Comparison of ENCODE assay signal across 22 cellular contexts in the genomic region with DNA sequence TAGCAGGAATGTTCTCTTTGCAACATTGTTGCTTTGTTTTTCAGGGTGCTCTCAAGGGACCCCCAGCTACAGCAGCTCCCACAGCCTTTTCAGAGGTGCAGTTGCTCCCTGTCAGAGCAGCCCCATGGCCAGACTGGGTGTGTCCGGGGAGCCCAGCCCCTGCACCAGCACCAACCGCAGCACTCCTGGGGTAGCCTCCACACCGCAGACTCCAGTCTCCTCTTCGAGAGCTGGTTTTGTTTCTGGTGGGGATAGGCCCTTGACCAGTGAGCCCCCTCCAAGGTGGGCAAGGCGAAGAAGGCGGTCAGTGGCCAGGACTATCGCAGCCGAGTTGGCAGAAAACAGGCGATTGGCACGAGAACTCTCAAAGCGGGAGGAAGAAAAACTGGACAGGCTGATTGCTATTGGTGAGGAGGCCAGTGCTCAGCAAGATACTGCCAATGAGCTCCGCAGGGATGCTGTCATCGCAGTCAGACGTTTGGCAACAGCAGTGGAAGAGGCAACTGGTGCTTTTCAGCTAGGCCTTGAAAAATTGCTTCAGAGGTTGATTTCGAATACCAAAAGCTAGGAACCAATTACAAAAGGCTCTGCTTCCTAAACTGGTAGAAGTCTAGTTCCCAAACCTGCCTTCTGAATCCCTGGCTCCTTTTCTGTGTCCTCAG.
"Had no signal": no experiment of that assay in that cellular context is flagged by ENCODE, and none has a peak within 500 bp of the region (broad histone marks: within the 10 kb centered on the region; RNA-seq: fewer than 3 reads in every experiment).

No MANE protein-coding gene starts in this region.

- H3K4me3 ChIP-seq: esophagus squamous epithelium, gastroesophageal sphincter, left ventricle myocardium inferior, lung, right atrium auricular region, sigmoid colon, skin epidermis, stomach, thoracic aorta, transverse colon had no signal

- H3K4me3 Mint-ChIP-seq: dendritic cell treated with granulocyte-macrophage colony-stimulating factor and Interleukin-4, amounts not matched to agents 40 ng/mL and 50 ng/mL, for 4 days; effector memory CD8-positive, alpha-beta T cell; immature natural killer cell; naive thymus-derived CD4-positive, alpha-beta T cell had no signal

- FAIRE-seq: colon, keratinocyte had no signal

- H3K9me3 Mint-ChIP-seq: dendritic cell treated with granulocyte-macrophage colony-stimulating factor and Interleukin-4, amounts not matched to agents 40 ng/mL and 50 ng/mL, for 4 days; effector memory CD8-positive, alpha-beta T cell; immature natural killer cell; naive thymus-derived CD4-positive, alpha-beta T cell had no signal

- H3K27me3 Mint-ChIP-seq: dendritic cell treated with granulocyte-macrophage colony-stimulating factor and Interleukin-4, amounts not matched to agents 40 ng/mL and 50 ng/mL, for 4 days; effector memory CD8-positive, alpha-beta T cell; naive thymus-derived CD4-positive, alpha-beta T cell had no signal

- H3K27ac ChIP-seq: epithelial cell of prostate, esophagus squamous epithelium, gastroesophageal sphincter, left ventricle myocardium inferior, right atrium auricular region, sigmoid colon, skin epidermis, stomach, thoracic aorta, transverse colon had no signal

- H3K27me3 ChIP-seq: esophagus squamous epithelium, gastroesophageal sphincter, right atrium auricular region, sigmoid colon, stomach, transverse colon had no signal

- H3K9me3 ChIP-seq: esophagus squamous epithelium, gastroesophageal sphincter, left ventricle myocardium inferior, right atrium auricular region, sigmoid colon, stomach, thoracic aorta, transverse colon had no signal

- H3K27ac Mint-ChIP-seq: dendritic cell treated with granulocyte-macrophage colony-stimulating factor and Interleukin-4, amounts not matched to agents 40 ng/mL and 50 ng/mL, for 4 days; effector memory CD8-positive, alpha-beta T cell; immature natural killer cell; naive thymus-derived CD4-positive, alpha-beta T cell had no signal

- DNase-seq: effector memory CD8-positive, alpha-beta T cell; esophagus squamous epithelium; foreskin fibroblast; glutamatergic neuron; immature natural killer cell; left ventricle myocardium inferior; mesendoderm; naive thymus-derived CD4-positive, alpha-beta T cell; posterior cingulate gyrus; sigmoid colon; stimulated activated naive CD4-positive, alpha-beta T cell; stomach; transverse colon had no signal
